Comparison of ENCODE assay signal across 1 cellular context in genomic region chrX:44874481-44875184, GRCh38.
TF ChIP-seq lines count a peak whose summit lies in the region.

No MANE protein-coding gene starts in this region.

TF ChIP-seq in HEK293, 187 proteins besides CTCF, POLR2A, EP300 and RAD21 (continued from another document and continues in another):
- no peak for TF ChIP-seq ZBTB10 (tag by site-specific recombination; IDR thresholded peaks at IDR 0.05)
- TF ChIP-seq, protein P1, sequence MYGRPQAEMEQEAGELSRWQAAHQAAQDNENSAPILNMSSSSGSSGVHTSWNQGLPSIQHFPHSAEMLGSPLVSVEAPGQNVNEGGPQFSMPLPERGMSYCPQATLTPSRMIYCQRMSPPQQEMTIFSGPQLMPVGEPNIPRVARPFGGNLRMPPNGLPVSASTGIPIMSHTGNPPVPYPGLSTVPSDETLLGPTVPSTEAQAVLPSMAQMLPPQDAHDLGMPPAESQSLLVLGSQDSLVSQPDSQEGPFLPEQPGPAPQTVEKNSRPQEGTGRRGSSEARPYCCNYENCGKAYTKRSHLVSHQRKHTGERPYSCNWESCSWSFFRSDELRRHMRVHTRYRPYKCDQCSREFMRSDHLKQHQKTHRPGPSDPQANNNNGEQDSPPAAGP (tag by site-specific recombination; IDR thresholded peaks at IDR 0.05), result 0 out of 2 replicates have a peak, but pooled peaks have one; percentile 25
- no peak for TF ChIP-seq GLIS2 (tag by site-specific recombination; IDR thresholded peaks at IDR 0.05)
- no peak for TF ChIP-seq ZBTB7A (tag by site-specific recombination; IDR thresholded peaks at IDR 0.05; ENCODE audit: low read depth)
- no peak for TF ChIP-seq ZNF394 (tag by site-specific recombination; IDR thresholded peaks at IDR 0.05; ENCODE audit: borderline replicate concordance)
- TF ChIP-seq SETDB1 (IDR thresholded peaks at IDR 0.05; ENCODE audit: insufficient read length, low read length), result no peak
- TF ChIP-seq ZNF629 (tag by site-specific recombination; IDR thresholded peaks at IDR 0.05), result no peak
- no peak for TF ChIP-seq ZNF311 (tag by site-specific recombination; IDR thresholded peaks at IDR 0.05; ENCODE audit: borderline replicate concordance)
- no peak for TF ChIP-seq ZNF660 (tag by site-specific recombination; IDR thresholded peaks at IDR 0.05)
- TF ChIP-seq PRDM6 (tag by site-specific recombination; IDR thresholded peaks at IDR 0.05), result no peak
- TF ChIP-seq SCRT1 (tag by site-specific recombination; IDR thresholded peaks at IDR 0.05; ENCODE audit: borderline replicate concordance), result peak; percentile 72; the same call in 1 of the 2 replicates
- TF ChIP-seq ZNF132 (tag by site-specific recombination; IDR thresholded peaks at IDR 0.05; ENCODE audit: borderline replicate concordance), result no peak
- TF ChIP-seq GLI4 (tag by site-specific recombination; IDR thresholded peaks at IDR 0.05), result no peak
- no peak for TF ChIP-seq SP7 (tag by site-specific recombination; IDR thresholded peaks at IDR 0.05)
- no peak for TF ChIP-seq ZNF404 (tag by site-specific recombination; IDR thresholded peaks at IDR 0.05)
- TF ChIP-seq ZSCAN23 (tag by site-specific recombination; IDR thresholded peaks at IDR 0.05), result 0 out of 2 replicates have a peak, but pooled peaks have one; percentile 35
- no peak for TF ChIP-seq ZNF623 (tag by site-specific recombination; IDR thresholded peaks at IDR 0.05)
- no peak for TF ChIP-seq ZSCAN5A (tag by site-specific recombination; IDR thresholded peaks at IDR 0.05)
- no peak for TF ChIP-seq ZNF16 (tag by site-specific recombination; IDR thresholded peaks at IDR 0.05; ENCODE audit: low read depth)
- no peak for TF ChIP-seq ZXDB (tag by site-specific recombination; IDR thresholded peaks at IDR 0.05)
- TF ChIP-seq ZNF747 (tag by site-specific recombination; IDR thresholded peaks at IDR 0.05), result no peak
- no peak for TF ChIP-seq EGR2 (tag by site-specific recombination; IDR thresholded peaks at IDR 0.05; ENCODE audit: low read depth)
- 0 out of 2 replicates have a peak, but pooled peaks have one; percentile 19 for TF ChIP-seq ZNF76 (tag by site-specific recombination; IDR thresholded peaks at IDR 0.05; ENCODE audit: borderline replicate concordance, low read depth)
- no peak for TF ChIP-seq ZNF37A (tag by site-specific recombination; IDR thresholded peaks at IDR 0.05)
- TF ChIP-seq ZNF114 (tag by site-specific recombination; IDR thresholded peaks at IDR 0.05), result no peak
- no peak for TF ChIP-seq KLF1 (tag by site-specific recombination; IDR thresholded peaks at IDR 0.05)
- TF ChIP-seq ZFHX2 (tag by site-specific recombination; conservative IDR thresholded peaks at IDR 0.05), result 0 out of 2 replicates have a peak, but pooled peaks have one; percentile 20
- TF ChIP-seq ZNF169 (tag by site-specific recombination; IDR thresholded peaks at IDR 0.05), result no peak
- TF ChIP-seq ZNF23 (tag by site-specific recombination; IDR thresholded peaks at IDR 0.05; ENCODE audit: borderline replicate concordance), result no peak
- TF ChIP-seq ZNF223 (tag by site-specific recombination; IDR thresholded peaks at IDR 0.05), result no peak
- TF ChIP-seq ZNF571 (tag by site-specific recombination; IDR thresholded peaks at IDR 0.05), result no peak
- no peak for TF ChIP-seq ZBTB8A (tag by site-specific recombination; IDR thresholded peaks at IDR 0.05)
- no peak for TF ChIP-seq ZNF530 (tag by site-specific recombination; IDR thresholded peaks at IDR 0.05; ENCODE audit: low read depth)
- TF ChIP-seq, protein P2, sequence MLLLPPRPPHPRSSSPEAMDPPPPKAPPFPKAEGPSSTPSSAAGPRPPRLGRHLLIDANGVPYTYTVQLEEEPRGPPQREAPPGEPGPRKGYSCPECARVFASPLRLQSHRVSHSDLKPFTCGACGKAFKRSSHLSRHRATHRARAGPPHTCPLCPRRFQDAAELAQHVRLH (tag by site-specific recombination; IDR thresholded peaks at IDR 0.05), result no peak
- TF ChIP-seq ZNF133 (tag by site-specific recombination; IDR thresholded peaks at IDR 0.05), result no peak
- TF ChIP-seq SCRT2 (tag by site-specific recombination; IDR thresholded peaks at IDR 0.05), result peak; percentile 87
- no peak for TF ChIP-seq ZNF521 (tag by site-specific recombination; IDR thresholded peaks at IDR 0.05)
- no peak for TF ChIP-seq ZNF266 (tag by site-specific recombination; IDR thresholded peaks at IDR 0.05; ENCODE audit: low read depth)
- TF ChIP-seq ZNF626 (tag by site-specific recombination; IDR thresholded peaks at IDR 0.05), result no peak
- TF ChIP-seq ZNF658 (tag by site-specific recombination; IDR thresholded peaks at IDR 0.05), result no peak
- TF ChIP-seq, protein P3, sequence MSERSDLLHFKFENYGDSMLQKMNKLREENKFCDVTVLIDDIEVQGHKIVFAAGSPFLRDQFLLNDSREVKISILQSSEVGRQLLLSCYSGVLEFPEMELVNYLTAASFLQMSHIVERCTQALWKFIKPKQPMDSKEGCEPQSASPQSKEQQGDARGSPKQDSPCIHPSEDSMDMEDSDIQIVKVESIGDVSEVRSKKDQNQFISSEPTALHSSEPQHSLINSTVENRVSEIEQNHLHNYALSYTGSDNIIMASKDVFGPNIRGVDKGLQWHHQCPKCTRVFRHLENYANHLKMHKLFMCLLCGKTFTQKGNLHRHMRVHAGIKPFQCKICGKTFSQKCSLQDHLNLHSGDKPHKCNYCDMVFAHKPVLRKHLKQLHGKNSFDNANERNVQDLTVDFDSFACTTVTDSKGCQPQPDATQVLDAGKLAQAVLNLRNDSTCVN (tag by site-specific recombination; optimal IDR thresholded peaks at IDR 0.05), result no peak
- TF ChIP-seq, protein P4, sequence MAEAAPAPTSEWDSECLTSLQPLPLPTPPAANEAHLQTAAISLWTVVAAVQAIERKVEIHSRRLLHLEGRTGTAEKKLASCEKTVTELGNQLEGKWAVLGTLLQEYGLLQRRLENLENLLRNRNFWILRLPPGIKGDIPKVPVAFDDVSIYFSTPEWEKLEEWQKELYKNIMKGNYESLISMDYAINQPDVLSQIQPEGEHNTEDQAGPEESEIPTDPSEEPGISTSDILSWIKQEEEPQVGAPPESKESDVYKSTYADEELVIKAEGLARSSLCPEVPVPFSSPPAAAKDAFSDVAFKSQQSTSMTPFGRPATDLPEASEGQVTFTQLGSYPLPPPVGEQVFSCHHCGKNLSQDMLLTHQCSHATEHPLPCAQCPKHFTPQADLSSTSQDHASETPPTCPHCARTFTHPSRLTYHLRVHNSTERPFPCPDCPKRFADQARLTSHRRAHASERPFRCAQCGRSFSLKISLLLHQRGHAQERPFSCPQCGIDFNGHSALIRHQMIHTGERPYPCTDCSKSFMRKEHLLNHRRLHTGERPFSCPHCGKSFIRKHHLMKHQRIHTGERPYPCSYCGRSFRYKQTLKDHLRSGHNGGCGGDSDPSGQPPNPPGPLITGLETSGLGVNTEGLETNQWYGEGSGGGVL (tag by site-specific recombination; IDR thresholded peaks at IDR 0.05), result peak; percentile 84
- TF ChIP-seq, protein P5, sequence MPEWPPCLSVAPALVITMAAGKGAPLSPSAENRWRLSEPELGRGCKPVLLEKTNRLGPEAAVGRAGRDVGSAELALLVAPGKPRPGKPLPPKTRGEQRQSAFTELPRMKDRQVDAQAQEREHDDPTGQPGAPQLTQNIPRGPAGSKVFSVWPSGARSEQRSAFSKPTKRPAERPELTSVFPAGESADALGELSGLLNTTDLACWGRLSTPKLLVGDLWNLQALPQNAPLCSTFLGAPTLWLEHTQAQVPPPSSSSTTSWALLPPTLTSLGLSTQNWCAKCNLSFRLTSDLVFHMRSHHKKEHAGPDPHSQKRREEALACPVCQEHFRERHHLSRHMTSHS (tag by site-specific recombination; IDR thresholded peaks at IDR 0.05), result no peak
- TF ChIP-seq PRDM1 (tag by site-specific recombination; IDR thresholded peaks at IDR 0.05), result peak; percentile 60; the same call in 1 of the 2 replicates
- no peak for TF ChIP-seq ZSCAN18 (tag by site-specific recombination; IDR thresholded peaks at IDR 0.05)
- TF ChIP-seq SP3 (tag by site-specific recombination; IDR thresholded peaks at IDR 0.05), result peak; percentile 46; the same call in 1 of the 2 replicates
- TF ChIP-seq, protein P6, sequence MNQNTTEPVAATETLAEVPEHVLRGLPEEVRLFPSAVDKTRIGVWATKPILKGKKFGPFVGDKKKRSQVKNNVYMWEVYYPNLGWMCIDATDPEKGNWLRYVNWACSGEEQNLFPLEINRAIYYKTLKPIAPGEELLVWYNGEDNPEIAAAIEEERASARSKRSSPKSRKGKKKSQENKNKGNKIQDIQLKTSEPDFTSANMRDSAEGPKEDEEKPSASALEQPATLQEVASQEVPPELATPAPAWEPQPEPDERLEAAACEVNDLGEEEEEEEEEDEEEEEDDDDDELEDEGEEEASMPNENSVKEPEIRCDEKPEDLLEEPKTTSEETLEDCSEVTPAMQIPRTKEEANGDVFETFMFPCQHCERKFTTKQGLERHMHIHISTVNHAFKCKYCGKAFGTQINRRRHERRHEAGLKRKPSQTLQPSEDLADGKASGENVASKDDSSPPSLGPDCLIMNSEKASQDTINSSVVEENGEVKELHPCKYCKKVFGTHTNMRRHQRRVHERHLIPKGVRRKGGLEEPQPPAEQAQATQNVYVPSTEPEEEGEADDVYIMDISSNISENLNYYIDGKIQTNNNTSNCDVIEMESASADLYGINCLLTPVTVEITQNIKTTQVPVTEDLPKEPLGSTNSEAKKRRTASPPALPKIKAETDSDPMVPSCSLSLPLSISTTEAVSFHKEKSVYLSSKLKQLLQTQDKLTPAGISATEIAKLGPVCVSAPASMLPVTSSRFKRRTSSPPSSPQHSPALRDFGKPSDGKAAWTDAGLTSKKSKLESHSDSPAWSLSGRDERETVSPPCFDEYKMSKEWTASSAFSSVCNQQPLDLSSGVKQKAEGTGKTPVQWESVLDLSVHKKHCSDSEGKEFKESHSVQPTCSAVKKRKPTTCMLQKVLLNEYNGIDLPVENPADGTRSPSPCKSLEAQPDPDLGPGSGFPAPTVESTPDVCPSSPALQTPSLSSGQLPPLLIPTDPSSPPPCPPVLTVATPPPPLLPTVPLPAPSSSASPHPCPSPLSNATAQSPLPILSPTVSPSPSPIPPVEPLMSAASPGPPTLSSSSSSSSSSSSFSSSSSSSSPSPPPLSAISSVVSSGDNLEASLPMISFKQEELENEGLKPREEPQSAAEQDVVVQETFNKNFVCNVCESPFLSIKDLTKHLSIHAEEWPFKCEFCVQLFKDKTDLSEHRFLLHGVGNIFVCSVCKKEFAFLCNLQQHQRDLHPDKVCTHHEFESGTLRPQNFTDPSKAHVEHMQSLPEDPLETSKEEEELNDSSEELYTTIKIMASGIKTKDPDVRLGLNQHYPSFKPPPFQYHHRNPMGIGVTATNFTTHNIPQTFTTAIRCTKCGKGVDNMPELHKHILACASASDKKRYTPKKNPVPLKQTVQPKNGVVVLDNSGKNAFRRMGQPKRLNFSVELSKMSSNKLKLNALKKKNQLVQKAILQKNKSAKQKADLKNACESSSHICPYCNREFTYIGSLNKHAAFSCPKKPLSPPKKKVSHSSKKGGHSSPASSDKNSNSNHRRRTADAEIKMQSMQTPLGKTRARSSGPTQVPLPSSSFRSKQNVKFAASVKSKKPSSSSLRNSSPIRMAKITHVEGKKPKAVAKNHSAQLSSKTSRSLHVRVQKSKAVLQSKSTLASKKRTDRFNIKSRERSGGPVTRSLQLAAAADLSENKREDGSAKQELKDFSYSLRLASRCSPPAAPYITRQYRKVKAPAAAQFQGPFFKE (tag by site-specific recombination; IDR thresholded peaks at IDR 0.05; ENCODE audit: borderline replicate concordance), result no peak
- no peak for TF ChIP-seq ZNF354C (tag by site-specific recombination; IDR thresholded peaks at IDR 0.05; ENCODE audit: borderline replicate concordance, low read depth)
